Comparison of ENCODE assay signal across 8 cellular contexts in genomic region chr12:6752931-6753771, GRCh38. TPM values are rescaled to one million over a fixed set of nuclear protein-coding genes. Genes with fewer than 3 reads are reported as not detected.
DNase-seq lines count a peak whose midpoint lies in the region; ATAC-seq, FAIRE-seq and TF ChIP-seq lines count a peak whose summit lies in the region.

Gene MLF2, minus strand, starts transcription at chr12:6753141. Its CDS starts 807 bp downstream, at chr12:6752334.

- peaks cover 21 to 35% of the 10 kb centered on the region in 2 experiments for H3K36me3 ChIP-seq in HepG2 (replicated peaks in 1 of 2; ENCODE audit: control insufficient read depth in 1 of 2, insufficient read depth in 2 of 2, low read length in 2 of 2)

- H3K27me3 ChIP-seq in HepG2 (ENCODE audit: control insufficient read depth in 1 of 2, insufficient read depth in 2 of 2, low read length in 2 of 2) = no peaks in the 10 kb centered on the region

- 0% methylated on average over 13 of the region's 61 CpGs for WGBS in HepG2 (ENCODE audit: low lambda C conversion rate)

- in situ Hi-C loops in HepG2 (cut with HindIII; ENCODE audit: extremely low pct_ligation_motif_present, low pct_unique_long_range_greater_than_20kb) = loop anchor here (5.0 kb wide), 1 partner anchor 74 kb away; the partner anchor contains the start of gene P3H3

- TF ChIP-seq POLR2A in HepG2 (IDR thresholded peaks at IDR 0.05; ENCODE audit: insufficient read depth in 1 of 2, low read depth in 2 of 2, low read length in 2 of 2) = peak; percentile 79 to 91

- peak; percentile 96 for FAIRE-seq in HepG2 (lab: Jason Lieb, UNC)

- H3K27ac ChIP-seq in HepG2 (ENCODE audit: extremely low read length, insufficient read depth, low read length) = peak within 1 kb of the TSS; percentile 96

- ATAC-seq in GM19395 (IDR thresholded peaks at IDR 0.05; ENCODE audit: unreplicated experiment) = peak; percentile 86
- peak; percentile 87 for ATAC-seq in HG03565 (IDR thresholded peaks at IDR 0.05; ENCODE audit: unreplicated experiment)
- ATAC-seq in HepG2 = peak; percentile 95

- TF ChIP-seq RAD21 in HepG2 (CRISPR knock-in tag; IDR thresholded peaks at IDR 0.05) = no peak; the same call in 1 of the 2 replicates

- peaks cover 28% of the 10 kb centered on the region for H3K4me1 ChIP-seq in HepG2 (ENCODE audit: insufficient read depth, low read length)

- TF ChIP-seq CTCF in CD14-positive monocyte (IDR thresholded peaks at IDR 0.05) = no peak
- peak; percentile 33 for TF ChIP-seq CTCF in HepG2 (CRISPR knock-in tag; IDR thresholded peaks at IDR 0.05)

- H4K20me1 ChIP-seq in HepG2 (ENCODE audit: insufficient read depth, low read length) = 0 out of 2 replicates have a peak, but pooled peaks cover 6% of the 10 kb centered on the region

- peak within 1 kb of the TSS; percentile 91 to 95 for H3K4me3 Mint-ChIP-seq in CD14-positive monocyte

- DNase-seq in CD14-positive monocyte (ENCODE audit: low spot score) (peak; percentile 98), NCI-H774 (lab: John Stamatoyannopoulos, UW) (peak; percentile 98), dermis blood vessel endothelial cell (peak; percentile 99), HepG2 (ENCODE audit: low spot score) (peak; percentile 96)
- peak; percentile 97 to 98 for DNase-seq in activated CD4-positive, alpha-beta T cell treated with anti-CD3 and anti-CD28 coated beads, Interleukin-2, amount 50 U/mL, for 4 hours
- DNase-seq in stimulated activated CD4-positive, alpha-beta T cell treated with anti-CD3 and anti-CD28 coated beads, Interleukin-4, amount 100 ng/mL, for 1 hour = peak; percentile 97

- H3K36me3 Mint-ChIP-seq in CD14-positive monocyte = peaks cover 36 to 39% of the 10 kb centered on the region in 2 donors

- no peak within 1 kb of the TSS for H2AFZ ChIP-seq in HepG2 (ENCODE audit: low read length)

- intact Hi-C loops in CD14-positive monocyte (cut with micrococcal nuclease) (loop anchor here in 1 of 2 donors (5.0 kb wide), 1 partner anchor 39 kb away; no protein-coding TSS in a partner anchor), HepG2 (cut with micrococcal nuclease; ENCODE audit: unreplicated experiment) (loop anchor here (1.0 to 2.0 kb wide), 5 partner anchors 11 to 72 kb away; partner anchors contain the start of gene ZNF384)

- H3K27me3 Mint-ChIP-seq in CD14-positive monocyte (ENCODE audit: low read depth in 3 of 3) = peaks cover 4% of the 10 kb centered on the region in 3 donors

- no peaks in the 10 kb centered on the region for H3K9me3 ChIP-seq in HepG2 (ENCODE audit: low read length)

- H3K79me2 ChIP-seq in HepG2 (ENCODE audit: insufficient read depth, low read length) = peaks cover 21% of the 10 kb centered on the region

- no peaks in the 10 kb centered on the region for H3K9me3 Mint-ChIP-seq in CD14-positive monocyte

- BruUV-seq in HepG2 (replicated peaks; lab: Mats Ljungman, UMichigan) = TSS peak; percentile 94

- H3K27ac Mint-ChIP-seq in CD14-positive monocyte = peak within 1 kb of the TSS; percentile 96 to 100 (median 99)

- POLR2A ChIA-PET in HepG2 (lab: Yijun Ruan, JAX) = interaction anchor here (1.0 to 3.8 kb wide), 31 partner anchors 9 to 199 kb away, joined by 3 to 162 read pairs (median 6); partner anchors contain the start of genes C12orf57, CD4, CDCA3 and COPS7A

- H3K4me3 ChIP-seq in HepG2 (replicated peaks in 1 of 3; ENCODE audit: insufficient read depth in 1 of 3, low read depth in 2 of 3, low read length in 3 of 3) = peak within 1 kb of the TSS; percentile 73 to 99 (median 97)

- H3K4me1 Mint-ChIP-seq in CD14-positive monocyte = peaks cover 29% of the 10 kb centered on the region

- TF ChIP-seq EP300 in HepG2 (IDR thresholded peaks at IDR 0.05; ENCODE audit: low read depth in 2 of 2, low read length in 2 of 2) = peak in 1 of 2 experiments; percentile 22; a peak in 1 of 4 replicates
- TF ChIP-seq EP300 in HepG2 (CRISPR knock-in tag; IDR thresholded peaks at IDR 0.05; ENCODE audit: borderline replicate concordance) = no peak; the same call in 1 of the 2 replicates

- H3K9ac ChIP-seq in HepG2 (ENCODE audit: insufficient read depth, low read depth, low read length) = peak within 1 kb of the TSS; percentile 96

- H3K4me2 ChIP-seq in HepG2 (ENCODE audit: low read depth, low read length) = peak within 1 kb of the TSS; percentile 98

- CTCF ChIA-PET in HepG2 (lab: Yijun Ruan, JAX; ENCODE audit: low intra/inter-chr PET ratio, low total read pairs) = interaction anchor here (1.1 to 4.4 kb wide), 5 partner anchors 14 to 83 kb away, joined by 3 to 54 read pairs (median 13); partner anchors contain the start of gene PTMS

TF ChIP-seq in HepG2, 621 proteins besides CTCF, POLR2A, EP300 and RAD21 (continues in another document):
- TF ChIP-seq SP140L (CRISPR knock-in tag; IDR thresholded peaks at IDR 0.05; ENCODE audit: borderline replicate concordance) = no peak
- 0 out of 2 replicates have a peak, but pooled peaks have one; percentile 81 for TF ChIP-seq ZNF17 (CRISPR knock-in tag; IDR thresholded peaks at IDR 0.05)
- peak; percentile 59; the same call in 1 of the 2 replicates for TF ChIP-seq ZNF235 (CRISPR knock-in tag; IDR thresholded peaks at IDR 0.05; ENCODE audit: borderline replicate concordance)
- no peak for TF ChIP-seq ZNF780A (CRISPR knock-in tag; IDR thresholded peaks at IDR 0.05)
- TF ChIP-seq ATM (IDR thresholded peaks at IDR 0.05; ENCODE audit: borderline replicate concordance) = no peak
- TF ChIP-seq ZNF639 (CRISPR knock-in tag; conservative IDR thresholded peaks at IDR 0.05) = peak; percentile 70
- TF ChIP-seq XRCC5 (optimal IDR thresholded peaks at IDR 0.05; ENCODE audit: low read length) = peak; percentile 44
- TF ChIP-seq ELF1 (CRISPR knock-in tag; IDR thresholded peaks at IDR 0.05) = peak; percentile 27
- TF ChIP-seq NFKB2 (CRISPR knock-in tag; IDR thresholded peaks at IDR 0.05; ENCODE audit: borderline replicate concordance) = no peak
- TF ChIP-seq ZNF136 (CRISPR knock-in tag; IDR thresholded peaks at IDR 0.05; ENCODE audit: low read depth) = no peak
- no peak for TF ChIP-seq BCLAF1 (IDR thresholded peaks at IDR 0.05)
- TF ChIP-seq ZNF841 (CRISPR knock-in tag; IDR thresholded peaks at IDR 0.05; ENCODE audit: borderline replicate concordance) = no peak; the same call in 1 of the 2 replicates

RNA-seq across cellular contexts. Expression of gene MLF2, which starts in this region (rescaled TPM):
- polyA plus RNA-seq in CD14-positive monocyte (100 to 1,000 TPM; 113 to 140 TPM), HepG2 (2011; rRNA removed) (167 and 178 TPM in 2 replicates)
- total RNA-seq in dermis blood vessel endothelial cell (107 and 161 TPM in 2 replicates), HepG2 (2016; rRNA removed; fragmentation: Illumina TruSeq; extraction: Trizol) (88.1 and 95.8 TPM in 2 replicates)
- 20.8 and 28.2 TPM in 2 replicates for total RNA-seq in HepG2 (2016; cell fraction: cytosol; rRNA removed; fragmentation: Illumina TruSeq; extraction: Trizol; ENCODE audit: low read depth)
- total RNA-seq in HepG2 (2016; cell fraction: insoluble cytoplasmic fraction; rRNA removed; fragmentation: Illumina TruSeq; extraction: Trizol) = 86.9 and 96.5 TPM in 2 replicates
- 41.7 and 71.5 TPM in 2 replicates for total RNA-seq in HepG2 (2016; cell fraction: membrane; rRNA removed; fragmentation: Illumina TruSeq; extraction: Trizol)
- 50.4 and 54.8 TPM in 2 replicates for total RNA-seq in HepG2 (2016; cell fraction: nucleus; rRNA removed; fragmentation: Illumina TruSeq; extraction: Trizol)
- polyA plus RNA-seq in HepG2 (2011; cell fraction: cytosol; rRNA removed) = 182 and 203 TPM in 2 replicates
- 234 and 240 TPM in 2 replicates for polyA plus RNA-seq in HepG2 (2011; cell fraction: nucleus; rRNA removed)
- polyA plus RNA-seq in HepG2 (2012) = 94.9 and 97.7 TPM in 2 replicates
- polyA plus RNA-seq in HepG2 (2016; cell fraction: cytosol; fragmentation: Illumina TruSeq; extraction: Trizol; ENCODE audit: low read depth) = 31.3 and 48.0 TPM in 2 replicates
- 178 and 184 TPM in 2 replicates for polyA plus RNA-seq in HepG2 (2016; cell fraction: insoluble cytoplasmic fraction; fragmentation: Illumina TruSeq; extraction: Trizol; ENCODE audit: low read depth)
- polyA plus RNA-seq in HepG2 (2016; cell fraction: membrane; fragmentation: Illumina TruSeq; extraction: Trizol; ENCODE audit: low read depth) = 69.7 and 93.5 TPM in 2 replicates
- polyA plus RNA-seq in HepG2 (2016; cell fraction: nucleus; fragmentation: Illumina TruSeq; extraction: Trizol; ENCODE audit: insufficient read depth, low read depth) = 128 and 129 TPM in 2 replicates
- polyA minus RNA-seq in HepG2 (2011; rRNA and poly(A)+ RNA removed; ENCODE audit: low replicate concordance) = 127 and 179 TPM in 2 replicates
- polyA minus RNA-seq in HepG2 (2011; cell fraction: cytosol; rRNA and poly(A)+ RNA removed) = 36.1 and 36.7 TPM in 2 replicates
- polyA minus RNA-seq in HepG2 (2011; cell fraction: nucleus; rRNA and poly(A)+ RNA removed) = 47.3 and 50.7 TPM in 2 replicates

Comparison
In these comparisons a context has a peak if more than half of its experiments do, and no peak if none do; other contexts are left out.
1. Peak in every context shown above with its lines: DNase-seq, ATAC-seq, H3K4me3 ChIP-seq and H3K27ac ChIP-seq.